13 cellular contexts compared by ENCODE assay signal in genomic region chr7:144283716-144284115, GRCh38. TPM values are rescaled to one million over a fixed set of nuclear protein-coding genes. Genes with fewer than 3 reads are reported as not detected.
"Had no signal": no experiment of that assay in that cellular context is flagged by ENCODE, and none has a peak within 500 bp of the region (broad histone marks: within the 10 kb centered on the region; RNA-seq: fewer than 3 reads in every experiment).

No MANE protein-coding gene starts in this region.

RNA-seq across cellular contexts. Expression of gene CTAGE8, which starts 14.6 kb away (rescaled TPM):
- total RNA-seq: dermis blood vessel endothelial cell, glomerular endothelial cell, myocyte had no signal

RNA-seq across cellular contexts. Expression of gene OR2A7, which starts 19.1 kb away (rescaled TPM):
- total RNA-seq: dermis blood vessel endothelial cell, endothelial cell of umbilical vein, myocyte had no signal

RNA-seq across cellular contexts. Expression of gene OR2A1, which starts 28.5 kb away (rescaled TPM):
- total RNA-seq: dermis blood vessel endothelial cell, endothelial cell of umbilical vein, glomerular endothelial cell, kidney epithelial cell, left cardiac atrium, left ventricle myocardium inferior, lung, mononuclear cell, myocyte had no signal
- polyA plus RNA-seq: keratinocyte, mammary epithelial cell had no signal

RNA-seq across cellular contexts. Expression of gene OR2A42, which starts 44.3 kb away (rescaled TPM):
- total RNA-seq: dermis blood vessel endothelial cell, endothelial cell of umbilical vein, epithelial cell of proximal tubule, glomerular endothelial cell, left ventricle myocardium inferior, liver, mammary epithelial cell, myocyte had no signal
- polyA plus RNA-seq: endothelial cell of umbilical vein, keratinocyte, liver, mammary epithelial cell had no signal
